Comparison of ENCODE assay signal across 21 cellular contexts in the genomic region with DNA sequence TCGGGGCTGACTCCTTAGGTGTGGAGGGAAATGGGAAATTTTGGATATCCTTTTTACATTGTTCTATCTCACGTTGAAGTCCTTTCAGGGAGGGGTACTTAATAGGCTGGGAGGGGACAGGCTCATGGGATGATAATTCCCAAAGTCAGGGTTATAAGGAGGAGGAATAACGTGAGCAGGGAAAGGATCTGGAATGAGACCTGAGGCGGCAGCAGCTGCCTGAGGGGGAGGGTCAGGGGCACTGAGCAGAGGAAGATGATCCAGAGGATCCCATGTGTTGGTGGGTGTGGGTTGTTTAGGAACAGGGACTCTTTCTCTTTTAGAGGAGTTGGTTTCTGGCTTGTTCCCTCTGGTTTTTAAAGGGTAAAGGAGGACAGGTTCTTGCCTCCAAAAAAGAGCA. TPM values are rescaled to one million over a fixed set of nuclear protein-coding genes. Genes with fewer than 3 reads are reported as not detected.
"Had no signal": no experiment of that assay in that cellular context is flagged by ENCODE, and none has a peak within 500 bp of the region (broad histone marks: within the 10 kb centered on the region; RNA-seq: fewer than 3 reads in every experiment).

No MANE protein-coding gene starts in this region.

- FAIRE-seq: bronchial epithelial cell had no signal

- H3K27me3 Mint-ChIP-seq: activated T-helper 17 cell treated with anti-CD3 and anti-CD28 coated beads, Interleukin-2, amount 50 U/mL, for 72 hours had no signal

- H3K27ac ChIP-seq: ascending aorta, gastrocnemius medialis, heart right ventricle, neutrophil, thoracic aorta, upper lobe of right lung had no signal

- H3K27ac Mint-ChIP-seq: activated naive CD4-positive, alpha-beta T cell treated with anti-CD3 and anti-CD28 coated beads for 36 hours; activated T-helper 17 cell treated with anti-CD3 and anti-CD28 coated beads, Interleukin-2, amount 50 U/mL, for 72 hours; T-helper 2 cell treated with Interferon-gamma antibody and Interleukin-4, amounts not matched to agents 5 μg/mL and 100 μg/mL, for 36 hours had no signal

- H3K27me3 ChIP-seq: ascending aorta, gastrocnemius medialis, heart right ventricle, neutrophil, upper lobe of right lung had no signal

- H3K9me3 ChIP-seq: ascending aorta, gastrocnemius medialis, neutrophil, thoracic aorta, upper lobe of right lung had no signal

- H3K4me3 Mint-ChIP-seq: activated naive CD4-positive, alpha-beta T cell treated with anti-CD3 and anti-CD28 coated beads for 36 hours; activated T-helper 17 cell treated with anti-CD3 and anti-CD28 coated beads, Interleukin-2, amount 50 U/mL, for 72 hours; T-helper 2 cell treated with Interferon-gamma antibody and Interleukin-4, amounts not matched to agents 5 μg/mL and 100 μg/mL, for 36 hours had no signal

- ATAC-seq: activated CD4-positive, CD25-positive, alpha-beta regulatory T cell treated with anti-CD3 and anti-CD28 coated beads, Interleukin-2, amount 50 U/mL, for 24 hours; activated T-helper 17 cell treated with anti-CD3 and anti-CD28 coated beads, Interleukin-2, amount 50 U/mL, for 72 hours; gastrocnemius medialis had no signal

- H3K36me3 ChIP-seq: ascending aorta, neutrophil, thoracic aorta had no signal

- H3K4me1 ChIP-seq: ascending aorta, gastrocnemius medialis, upper lobe of right lung had no signal

- H3K4me3 ChIP-seq: ascending aorta, gastrocnemius medialis, heart right ventricle, thoracic aorta, upper lobe of right lung had no signal

- DNase-seq: activated CD4-positive, alpha-beta T cell treated with anti-CD3 and anti-CD28 coated beads, Interleukin-2, amount 50 U/mL, for 1 hour; activated CD8-positive, alpha-beta memory T cell treated with anti-CD3 and anti-CD28 coated beads for 24 hours; activated naive CD4-positive, alpha-beta T cell treated with anti-CD3 and anti-CD28 coated beads for 36 hours; gastrocnemius medialis; left ventricle myocardium superior; posterior cingulate gyrus; stimulated activated CD4-positive, alpha-beta T cell treated with anti-CD3 and anti-CD28 coated beads, Interleukin-4, amount 100 ng/mL, for 4 hours; stimulated activated CD8-positive, alpha-beta memory T cell treated with anti-CD3 and anti-CD28 coated beads, Interleukin-4, amount 100 ng/mL, for 48 hours; upper lobe of right lung had no signal

- H3K9me3 Mint-ChIP-seq: activated T-helper 17 cell treated with anti-CD3 and anti-CD28 coated beads, Interleukin-2, amount 50 U/mL, for 72 hours; T-helper 2 cell treated with Interferon-gamma antibody and Interleukin-4, amounts not matched to agents 5 μg/mL and 100 μg/mL, for 36 hours had no signal

- H3K4me1 Mint-ChIP-seq: activated T-helper 17 cell treated with anti-CD3 and anti-CD28 coated beads, Interleukin-2, amount 50 U/mL, for 72 hours had no signal

RNA-seq across cellular contexts. Expression of a gene that starts 30.5 kb away (rescaled TPM):
- total RNA-seq: activated naive CD4-positive, alpha-beta T cell treated with anti-CD3 and anti-CD28 coated beads for 36 hours; activated T-helper 17 cell treated with anti-CD3 and anti-CD28 coated beads, Interleukin-2, amount 50 U/mL, for 72 hours; ascending aorta; bronchial epithelial cell; chondrocyte; dermis microvascular lymphatic vessel endothelial cell; heart right ventricle; kidney epithelial cell; left ventricle myocardium superior; skeletal muscle tissue; thoracic aorta had no signal
- polyA plus RNA-seq: heart right ventricle had no signal
